Comparison of ENCODE assay signal across 1 cellular context in genomic region chr22:30606455-30607299, GRCh38.
TF ChIP-seq lines count a peak whose summit lies in the region.

TSS of gene TCN2 (plus strand) at chr22:30607174. CDS start at chr22:30607332, 158 bp downstream.

TF ChIP-seq in HepG2, 621 proteins besides CTCF, POLR2A, EP300 and RAD21 (continued from another document):
- TF ChIP-seq MAFK (conservative IDR thresholded peaks at IDR 0.05 in 1 of 2, IDR thresholded peaks at IDR 0.05 in 1 of 2; ENCODE audit: low read length in 2 of 2) (peak; percentile 32 to 47; a peak in 2 of 4 replicates), SAP130 (CRISPR knock-in tag; IDR thresholded peaks at IDR 0.05; ENCODE audit: low read depth) (peak; percentile 53; the same call in 1 of the 2 replicates), PRMT3 (CRISPR knock-in tag; IDR thresholded peaks at IDR 0.05; ENCODE audit: borderline replicate concordance, low read depth) (no peak), DMAP1 (CRISPR knock-in tag; IDR thresholded peaks at IDR 0.05) (no peak), ZNF143 (CRISPR knock-in tag; IDR thresholded peaks at IDR 0.05) (no peak), ZNF879 (CRISPR knock-in tag; IDR thresholded peaks at IDR 0.05) (no peak), MAFG (CRISPR knock-in tag; IDR thresholded peaks at IDR 0.05) (no peak), NCOA5 (CRISPR knock-in tag; IDR thresholded peaks at IDR 0.05) (no peak), NFYC (CRISPR knock-in tag; IDR thresholded peaks at IDR 0.05) (no peak), ZFP41 (CRISPR knock-in tag; IDR thresholded peaks at IDR 0.05; ENCODE audit: borderline replicate concordance) (no peak), BORCS8-MEF2B (CRISPR knock-in tag; IDR thresholded peaks at IDR 0.05) (0 out of 2 replicates have a peak, but pooled peaks have one; percentile 20), EHMT2 (IDR thresholded peaks at IDR 0.05; ENCODE audit: borderline replicate concordance, low read depth, low read length) (no peak), ZNF709 (CRISPR knock-in tag; IDR thresholded peaks at IDR 0.05) (no peak), NR2F2 (IDR thresholded peaks at IDR 0.05; ENCODE audit: borderline replicate concordance, low read depth) (no peak), GABPB1 (CRISPR knock-in tag; IDR thresholded peaks at IDR 0.05) (peak; percentile 30; the same call in 1 of the 2 replicates), ZNF280B (CRISPR knock-in tag; IDR thresholded peaks at IDR 0.05; ENCODE audit: borderline replicate concordance) (no peak), ATF5 (CRISPR knock-in tag; IDR thresholded peaks at IDR 0.05; ENCODE audit: low read depth) (no peak), SP5 (CRISPR knock-in tag; IDR thresholded peaks at IDR 0.05; ENCODE audit: borderline replicate concordance, low read depth) (0 out of 2 replicates have a peak, but pooled peaks have one; percentile 31), ZNF317 (CRISPR knock-in tag; IDR thresholded peaks at IDR 0.05) (no peak), MAFF (IDR thresholded peaks at IDR 0.05; ENCODE audit: low read depth, low read length) (peak; percentile 42; the same call in 1 of the 2 replicates), TGIF2 (CRISPR knock-in tag; IDR thresholded peaks at IDR 0.05) (peak; percentile 77), SNAI1 (CRISPR knock-in tag; IDR thresholded peaks at IDR 0.05; ENCODE audit: borderline replicate concordance) (no peak), ZBTB8A (CRISPR knock-in tag; IDR thresholded peaks at IDR 0.05; ENCODE audit: borderline replicate concordance, low read depth) (no peak), TCF12 (IDR thresholded peaks at IDR 0.05) (no peak), TCF12 (CRISPR knock-in tag; IDR thresholded peaks at IDR 0.05) (no peak), ZNF687 (CRISPR knock-in tag; IDR thresholded peaks at IDR 0.05) (peak; percentile 59), KDM5A (IDR thresholded peaks at IDR 0.05; ENCODE audit: borderline replicate concordance, low read length) (no peak), PTBP1 (IDR thresholded peaks at IDR 0.05; ENCODE audit: low read depth, low read length, poor library complexity, severe bottlenecking) (no peak), RFX5 (IDR thresholded peaks at IDR 0.05; ENCODE audit: low read depth, low read length) (no peak), FOSL2 (CRISPR knock-in tag; IDR thresholded peaks at IDR 0.05) (no peak), ZNF766 (CRISPR knock-in tag; IDR thresholded peaks at IDR 0.05; ENCODE audit: borderline replicate concordance) (no peak), HBP1 (CRISPR knock-in tag; IDR thresholded peaks at IDR 0.05; ENCODE audit: low read depth) (peak; percentile 57; the same call in 1 of the 2 replicates), BHLHE40 (IDR thresholded peaks at IDR 0.05; ENCODE audit: low read length) (peak; percentile 57; the same call in 1 of the 2 replicates), ZNF496 (CRISPR knock-in tag; IDR thresholded peaks at IDR 0.05; ENCODE audit: insufficient replicate concordance) (no peak), SPEN (CRISPR knock-in tag; IDR thresholded peaks at IDR 0.05; ENCODE audit: low read depth) (peak; percentile 5; the same call in 1 of the 2 replicates), FOXJ3 (CRISPR knock-in tag; IDR thresholded peaks at IDR 0.05; ENCODE audit: borderline replicate concordance) (no peak)
- TF ChIP-seq, protein P1, sequence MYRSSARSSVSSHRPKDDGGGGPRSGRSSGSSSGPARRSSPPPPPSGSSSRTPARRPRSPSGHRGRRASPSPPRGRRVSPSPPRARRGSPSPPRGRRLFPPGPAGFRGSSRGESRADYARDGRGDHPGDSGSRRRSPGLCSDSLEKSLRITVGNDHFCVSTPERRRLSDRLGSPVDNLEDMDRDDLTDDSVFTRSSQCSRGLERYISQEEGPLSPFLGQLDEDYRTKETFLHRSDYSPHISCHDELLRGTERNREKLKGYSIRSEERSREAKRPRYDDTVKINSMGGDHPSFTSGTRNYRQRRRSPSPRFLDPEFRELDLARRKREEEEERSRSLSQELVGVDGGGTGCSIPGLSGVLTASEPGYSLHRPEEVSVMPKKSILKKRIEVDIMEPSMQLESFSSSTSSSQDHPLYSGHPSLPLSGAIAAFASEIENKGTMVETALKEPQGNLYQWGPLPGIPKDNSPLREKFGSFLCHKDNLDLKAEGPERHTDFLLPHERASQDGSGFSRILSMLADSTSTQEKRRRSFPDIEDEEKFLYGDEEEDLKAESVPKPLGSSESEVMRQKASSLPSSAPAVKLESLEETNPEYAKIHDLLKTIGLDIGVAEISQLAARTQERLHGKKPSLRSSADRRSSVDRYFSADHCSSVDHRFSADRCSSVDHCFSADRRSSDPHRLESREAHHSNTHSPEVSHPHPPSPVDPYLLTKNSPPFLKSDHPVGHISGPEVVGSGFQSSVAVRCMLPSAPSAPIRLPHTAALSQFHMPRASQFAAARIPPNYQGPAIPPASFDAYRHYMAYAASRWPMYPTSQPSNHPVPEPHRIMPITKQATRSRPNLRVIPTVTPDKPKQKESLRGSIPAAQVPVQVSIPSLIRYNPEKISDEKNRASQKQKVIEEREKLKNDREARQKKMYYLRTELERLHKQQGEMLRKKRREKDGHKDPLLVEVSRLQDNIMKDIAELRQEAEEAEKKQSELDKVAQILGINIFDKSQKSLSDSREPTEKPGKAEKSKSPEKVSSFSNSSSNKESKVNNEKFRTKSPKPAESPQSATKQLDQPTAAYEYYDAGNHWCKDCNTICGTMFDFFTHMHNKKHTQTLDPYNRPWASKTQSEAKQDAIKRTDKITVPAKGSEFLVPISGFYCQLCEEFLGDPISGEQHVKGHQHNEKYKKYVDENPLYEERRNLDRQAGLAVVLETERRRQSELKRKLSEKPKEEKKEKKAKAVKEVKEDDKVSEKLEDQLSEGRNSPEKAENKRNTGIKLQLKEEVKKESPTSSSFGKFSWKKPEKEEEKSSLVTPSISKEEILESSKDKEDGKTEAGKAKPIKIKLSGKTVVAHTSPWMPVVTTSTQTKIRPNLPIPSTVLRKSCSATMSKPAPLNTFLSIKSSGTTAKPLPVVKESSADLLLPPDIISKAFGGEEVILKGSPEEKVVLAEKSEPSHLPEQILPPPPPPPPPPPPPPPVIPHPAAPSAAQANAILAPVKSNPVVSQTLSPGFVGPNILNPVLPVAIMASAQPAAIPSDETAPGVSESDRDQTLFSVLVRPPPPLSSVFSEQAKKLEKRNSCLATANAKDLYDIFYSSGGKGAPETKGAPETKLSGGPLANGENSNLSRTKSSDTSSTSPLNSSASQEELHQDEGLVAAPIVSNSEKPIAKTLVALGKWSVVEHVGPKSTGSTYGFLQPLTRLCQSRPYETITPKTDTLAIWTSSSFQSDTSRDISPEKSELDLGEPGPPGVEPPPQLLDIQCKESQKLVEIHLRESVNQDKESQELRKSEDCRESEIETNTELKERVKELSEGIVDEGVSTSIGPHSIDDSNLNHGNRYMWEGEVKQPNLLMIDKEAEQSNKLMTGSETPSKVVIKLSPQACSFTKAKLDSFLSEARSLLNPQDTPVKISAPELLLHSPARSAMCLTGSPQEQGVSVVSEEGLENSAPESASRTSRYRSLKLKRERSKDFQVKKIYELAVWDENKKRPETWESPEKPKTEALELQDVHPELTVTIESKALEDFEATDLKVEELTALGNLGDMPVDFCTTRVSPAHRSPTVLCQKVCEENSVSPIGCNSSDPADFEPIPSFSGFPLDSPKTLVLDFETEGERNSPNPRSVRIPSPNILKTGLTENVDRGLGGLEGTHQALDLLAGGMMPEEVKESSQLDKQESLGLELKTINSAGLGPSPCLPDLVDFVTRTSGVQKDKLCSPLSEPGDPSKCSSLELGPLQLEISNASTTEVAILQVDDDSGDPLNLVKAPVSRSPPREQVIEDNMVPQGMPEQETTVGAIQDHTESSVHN (CRISPR knock-in tag; IDR thresholded peaks at IDR 0.05) = no peak
- TF ChIP-seq, protein P2, sequence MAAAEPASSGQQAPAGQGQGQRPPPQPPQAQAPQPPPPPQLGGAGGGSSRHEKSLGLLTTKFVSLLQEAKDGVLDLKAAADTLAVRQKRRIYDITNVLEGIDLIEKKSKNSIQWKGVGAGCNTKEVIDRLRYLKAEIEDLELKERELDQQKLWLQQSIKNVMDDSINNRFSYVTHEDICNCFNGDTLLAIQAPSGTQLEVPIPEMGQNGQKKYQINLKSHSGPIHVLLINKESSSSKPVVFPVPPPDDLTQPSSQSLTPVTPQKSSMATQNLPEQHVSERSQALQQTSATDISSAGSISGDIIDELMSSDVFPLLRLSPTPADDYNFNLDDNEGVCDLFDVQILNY (CRISPR knock-in tag; conservative IDR thresholded peaks at IDR 0.05) = no peak
- TF ChIP-seq, protein P3, sequence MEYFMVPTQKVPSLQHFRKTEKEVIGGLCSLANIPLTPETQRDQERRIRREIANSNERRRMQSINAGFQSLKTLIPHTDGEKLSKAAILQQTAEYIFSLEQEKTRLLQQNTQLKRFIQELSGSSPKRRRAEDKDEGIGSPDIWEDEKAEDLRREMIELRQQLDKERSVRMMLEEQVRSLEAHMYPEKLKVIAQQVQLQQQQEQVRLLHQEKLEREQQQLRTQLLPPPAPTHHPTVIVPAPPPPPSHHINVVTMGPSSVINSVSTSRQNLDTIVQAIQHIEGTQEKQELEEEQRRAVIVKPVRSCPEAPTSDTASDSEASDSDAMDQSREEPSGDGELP (IDR thresholded peaks at IDR 0.05; ENCODE audit: borderline replicate concordance, low read depth) = peak; percentile 91
- TF ChIP-seq, protein P4, sequence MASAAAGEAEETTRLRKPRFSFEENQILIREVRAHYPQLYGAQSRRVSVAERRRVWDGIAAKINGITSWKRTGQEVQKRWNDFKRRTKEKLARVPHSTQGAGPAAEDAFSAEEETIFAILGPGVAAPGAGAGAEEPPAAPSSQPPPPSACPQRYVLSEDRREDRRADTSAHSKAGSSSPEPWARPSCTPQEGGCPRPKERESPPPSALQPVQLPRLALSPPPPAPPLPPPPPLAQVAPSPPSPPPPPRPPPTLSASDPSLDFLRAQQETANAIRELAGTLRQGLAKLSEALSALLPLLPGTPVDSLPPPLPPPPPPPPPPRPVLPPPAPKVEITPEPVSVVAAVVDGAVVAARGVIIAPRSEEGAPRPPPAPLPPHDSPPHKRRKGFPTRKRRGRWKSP (CRISPR knock-in tag; IDR thresholded peaks at IDR 0.05) = no peak
- TF ChIP-seq, protein P5, sequence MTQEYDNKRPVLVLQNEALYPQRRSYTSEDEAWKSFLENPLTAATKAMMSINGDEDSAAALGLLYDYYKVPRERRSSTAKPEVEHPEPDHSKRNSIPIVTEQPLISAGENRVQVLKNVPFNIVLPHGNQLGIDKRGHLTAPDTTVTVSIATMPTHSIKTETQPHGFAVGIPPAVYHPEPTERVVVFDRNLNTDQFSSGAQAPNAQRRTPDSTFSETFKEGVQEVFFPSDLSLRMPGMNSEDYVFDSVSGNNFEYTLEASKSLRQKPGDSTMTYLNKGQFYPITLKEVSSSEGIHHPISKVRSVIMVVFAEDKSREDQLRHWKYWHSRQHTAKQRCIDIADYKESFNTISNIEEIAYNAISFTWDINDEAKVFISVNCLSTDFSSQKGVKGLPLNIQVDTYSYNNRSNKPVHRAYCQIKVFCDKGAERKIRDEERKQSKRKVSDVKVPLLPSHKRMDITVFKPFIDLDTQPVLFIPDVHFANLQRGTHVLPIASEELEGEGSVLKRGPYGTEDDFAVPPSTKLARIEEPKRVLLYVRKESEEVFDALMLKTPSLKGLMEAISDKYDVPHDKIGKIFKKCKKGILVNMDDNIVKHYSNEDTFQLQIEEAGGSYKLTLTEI (CRISPR knock-in tag; conservative IDR thresholded peaks at IDR 0.05) = no peak
